Comparison of ENCODE assay signal across 18 cellular contexts in the genomic region with DNA sequence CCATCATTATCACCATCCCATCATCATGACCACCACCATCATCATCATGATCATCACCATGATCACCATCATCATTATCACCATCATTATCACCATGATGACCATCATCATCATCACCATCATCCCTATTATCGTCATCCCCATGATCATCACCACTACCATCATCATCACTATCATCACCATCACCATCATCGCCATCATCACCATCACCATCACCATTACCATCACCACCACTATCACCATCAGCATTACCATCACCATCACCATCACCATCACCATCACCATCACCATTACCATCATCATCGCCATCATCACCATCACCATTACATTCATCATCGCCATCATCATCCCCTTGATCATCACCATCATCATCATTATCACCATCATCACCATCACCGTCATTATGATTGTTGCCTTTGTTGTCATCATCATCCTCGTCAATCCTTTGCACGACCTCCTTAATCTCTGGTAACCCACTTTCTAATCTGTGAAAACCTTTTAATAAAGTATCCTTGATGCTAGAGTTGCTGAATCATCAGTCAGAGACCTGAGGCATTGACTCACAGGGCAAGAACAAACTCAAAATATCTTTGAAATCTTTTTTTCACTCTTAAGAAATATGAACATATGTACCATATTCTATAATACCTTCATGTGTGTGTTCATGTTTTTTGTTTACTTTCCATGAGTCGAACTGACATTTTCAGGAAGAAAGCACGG.
DNase-seq lines count a peak whose midpoint lies in the region; ATAC-seq, FAIRE-seq and TF ChIP-seq lines count a peak whose summit lies in the region.
"Had no signal": no experiment of that assay in that cellular context is flagged by ENCODE, and none has a peak within 500 bp of the region (broad histone marks: within the 10 kb centered on the region; RNA-seq: fewer than 3 reads in every experiment).

No MANE protein-coding gene starts in this region.

- H3K36me3 ChIP-seq in HEK293 (ENCODE audit: control insufficient read depth in 2 of 2, insufficient read depth in 1 of 2, low read length in 2 of 2), result no peaks in the 10 kb centered on the region
- no peaks in the 10 kb centered on the region for H3K36me3 ChIP-seq in bronchial epithelial cell (ENCODE audit: control insufficient read depth, insufficient read depth, low read length)
- H3K36me3 ChIP-seq: BLaER1 had no signal

- no peak overlapping the region for H3K27ac ChIP-seq in HEK293 (ENCODE audit: extremely low read depth, low read depth, low read length)
- H3K27ac ChIP-seq: BLaER1 had no signal

- DNase-seq in ELR (ENCODE audit: low read depth) (peak; percentile 39), bronchial epithelial cell (ENCODE audit: low read depth) (no peak), urothelium cell line (ENCODE audit: low spot score) (no peak), SKM-1 treated with dmso at 0.1 percent for 144 hours (lab: John Stamatoyannopoulos, UW; ENCODE audit: unreplicated experiment) (no peak)
- no peak for DNase-seq in activated T-cell treated with anti-CD3 and anti-CD28 coated beads, Interleukin-2, amount 50 U/mL, for 4 hours
- no peak for DNase-seq in activated naive CD4-positive, alpha-beta T cell treated with Interleukin-2 at 50 U/mL for 16 hours
- DNase-seq: 8988T; CD4-positive, alpha-beta memory T cell; DMS153; DMS79; GF-D8; HCEC 1CT; HFFc6; KBM-7 had no signal

- FAIRE-seq in bronchial epithelial cell (lab: Jason Lieb, UNC) (peak; percentile 32), urothelium cell line (lab: Jason Lieb, UNC) (peak; percentile 96)
- FAIRE-seq: GM19239 had no signal

- no peaks in the 10 kb centered on the region for H3K4me1 ChIP-seq in HEK293 (ENCODE audit: control insufficient read depth, insufficient read depth, low read length)

- no peaks in the 10 kb centered on the region for H3K36me3 Mint-ChIP-seq in activated T-cell treated with anti-CD3 and anti-CD28 coated beads, Interleukin-2, amount 50 U/mL, for 4 hours (ENCODE audit: insufficient read depth)
- H3K36me3 Mint-ChIP-seq: CD14-positive monocyte; CD4-positive, alpha-beta memory T cell had no signal

- no peaks in the 10 kb centered on the region for H3K27me3 ChIP-seq in bronchial epithelial cell (ENCODE audit: control insufficient read depth, insufficient read depth, low read length)
- H3K27me3 ChIP-seq: BLaER1 had no signal

- H3K4me1 Mint-ChIP-seq in activated T-cell treated with anti-CD3 and anti-CD28 coated beads, Interleukin-2, amount 50 U/mL, for 4 hours (ENCODE audit: low read depth), result no peaks in the 10 kb centered on the region
- H3K4me1 Mint-ChIP-seq: CD14-positive monocyte; CD4-positive, alpha-beta memory T cell had no signal

- CTCF ChIA-PET in HEK293 (lab: Yijun Ruan, JAX), result no interaction called here

- H3K4me3 Mint-ChIP-seq in activated T-cell treated with anti-CD3 and anti-CD28 coated beads, Interleukin-2, amount 50 U/mL, for 4 hours, result no peak overlapping the region
- H3K4me3 Mint-ChIP-seq: CD14-positive monocyte; CD4-positive, alpha-beta memory T cell; HFFc6 had no signal

- POLR2A ChIA-PET in HEK293 (lab: Yijun Ruan, JAX), result no interaction called here

- peaks cover 3% of the 10 kb centered on the region for H3K9me3 Mint-ChIP-seq in activated T-cell treated with anti-CD3 and anti-CD28 coated beads, Interleukin-2, amount 50 U/mL, for 4 hours
- H3K9me3 Mint-ChIP-seq: CD14-positive monocyte, HFFc6 had no signal

- no peak for ATAC-seq in activated T-cell treated with anti-CD3 and anti-CD28 coated beads, Interleukin-2, amount 50 U/mL, for 4 hours

- TF ChIP-seq CTCF in HEK293 (tag by site-specific recombination; IDR thresholded peaks at IDR 0.05) (no peak), bronchial epithelial cell (IDR thresholded peaks at IDR 0.05; ENCODE audit: insufficient read depth, low read length, severe bottlenecking) (no peak)

- no peaks in the 10 kb centered on the region for H3K9me3 ChIP-seq in HEK293 (ENCODE audit: control insufficient read depth, insufficient read depth, low read depth, low read length)
- H3K9me3 ChIP-seq: BLaER1 had no signal

- peaks cover 3% of the 10 kb centered on the region for H3K27me3 Mint-ChIP-seq in activated T-cell treated with anti-CD3 and anti-CD28 coated beads, Interleukin-2, amount 50 U/mL, for 4 hours (ENCODE audit: low read depth)

- H3K4me3 ChIP-seq in HEK293 (ENCODE audit: low read depth, low read length) (no peak overlapping the region), bronchial epithelial cell (ENCODE audit: low read depth, low read length) (no peak overlapping the region)
- H3K4me3 ChIP-seq: BLaER1 had no signal

TF ChIP-seq in HEK293, 187 proteins besides CTCF, POLR2A, EP300 and RAD21 (continues in another document):
- TF ChIP-seq ZNF548 (tag by site-specific recombination; IDR thresholded peaks at IDR 0.05) (peak; percentile 53; the same call in 1 of the 2 replicates), ZNF37A (tag by site-specific recombination; IDR thresholded peaks at IDR 0.05) (no peak)
- TF ChIP-seq, protein P1, sequence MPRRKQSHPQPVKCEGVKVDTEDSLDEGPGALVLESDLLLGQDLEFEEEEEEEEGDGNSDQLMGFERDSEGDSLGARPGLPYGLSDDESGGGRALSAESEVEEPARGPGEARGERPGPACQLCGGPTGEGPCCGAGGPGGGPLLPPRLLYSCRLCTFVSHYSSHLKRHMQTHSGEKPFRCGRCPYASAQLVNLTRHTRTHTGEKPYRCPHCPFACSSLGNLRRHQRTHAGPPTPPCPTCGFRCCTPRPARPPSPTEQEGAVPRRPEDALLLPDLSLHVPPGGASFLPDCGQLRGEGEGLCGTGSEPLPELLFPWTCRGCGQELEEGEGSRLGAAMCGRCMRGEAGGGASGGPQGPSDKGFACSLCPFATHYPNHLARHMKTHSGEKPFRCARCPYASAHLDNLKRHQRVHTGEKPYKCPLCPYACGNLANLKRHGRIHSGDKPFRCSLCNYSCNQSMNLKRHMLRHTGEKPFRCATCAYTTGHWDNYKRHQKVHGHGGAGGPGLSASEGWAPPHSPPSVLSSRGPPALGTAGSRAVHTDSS (tag by site-specific recombination; IDR thresholded peaks at IDR 0.05), result peak; percentile 98
- TF ChIP-seq, protein P2, sequence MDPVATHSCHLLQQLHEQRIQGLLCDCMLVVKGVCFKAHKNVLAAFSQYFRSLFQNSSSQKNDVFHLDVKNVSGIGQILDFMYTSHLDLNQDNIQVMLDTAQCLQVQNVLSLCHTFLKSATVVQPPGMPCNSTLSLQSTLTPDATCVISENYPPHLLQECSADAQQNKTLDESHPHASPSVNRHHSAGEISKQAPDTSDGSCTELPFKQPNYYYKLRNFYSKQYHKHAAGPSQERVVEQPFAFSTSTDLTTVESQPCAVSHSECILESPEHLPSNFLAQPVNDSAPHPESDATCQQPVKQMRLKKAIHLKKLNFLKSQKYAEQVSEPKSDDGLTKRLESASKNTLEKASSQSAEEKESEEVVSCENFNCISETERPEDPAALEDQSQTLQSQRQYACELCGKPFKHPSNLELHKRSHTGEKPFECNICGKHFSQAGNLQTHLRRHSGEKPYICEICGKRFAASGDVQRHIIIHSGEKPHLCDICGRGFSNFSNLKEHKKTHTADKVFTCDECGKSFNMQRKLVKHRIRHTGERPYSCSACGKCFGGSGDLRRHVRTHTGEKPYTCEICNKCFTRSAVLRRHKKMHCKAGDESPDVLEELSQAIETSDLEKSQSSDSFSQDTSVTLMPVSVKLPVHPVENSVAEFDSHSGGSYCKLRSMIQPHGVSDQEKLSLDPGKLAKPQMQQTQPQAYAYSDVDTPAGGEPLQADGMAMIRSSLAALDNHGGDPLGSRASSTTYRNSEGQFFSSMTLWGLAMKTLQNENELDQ (tag by site-specific recombination; IDR thresholded peaks at IDR 0.05; ENCODE audit: low read depth), result no peak
- TF ChIP-seq, protein P3, sequence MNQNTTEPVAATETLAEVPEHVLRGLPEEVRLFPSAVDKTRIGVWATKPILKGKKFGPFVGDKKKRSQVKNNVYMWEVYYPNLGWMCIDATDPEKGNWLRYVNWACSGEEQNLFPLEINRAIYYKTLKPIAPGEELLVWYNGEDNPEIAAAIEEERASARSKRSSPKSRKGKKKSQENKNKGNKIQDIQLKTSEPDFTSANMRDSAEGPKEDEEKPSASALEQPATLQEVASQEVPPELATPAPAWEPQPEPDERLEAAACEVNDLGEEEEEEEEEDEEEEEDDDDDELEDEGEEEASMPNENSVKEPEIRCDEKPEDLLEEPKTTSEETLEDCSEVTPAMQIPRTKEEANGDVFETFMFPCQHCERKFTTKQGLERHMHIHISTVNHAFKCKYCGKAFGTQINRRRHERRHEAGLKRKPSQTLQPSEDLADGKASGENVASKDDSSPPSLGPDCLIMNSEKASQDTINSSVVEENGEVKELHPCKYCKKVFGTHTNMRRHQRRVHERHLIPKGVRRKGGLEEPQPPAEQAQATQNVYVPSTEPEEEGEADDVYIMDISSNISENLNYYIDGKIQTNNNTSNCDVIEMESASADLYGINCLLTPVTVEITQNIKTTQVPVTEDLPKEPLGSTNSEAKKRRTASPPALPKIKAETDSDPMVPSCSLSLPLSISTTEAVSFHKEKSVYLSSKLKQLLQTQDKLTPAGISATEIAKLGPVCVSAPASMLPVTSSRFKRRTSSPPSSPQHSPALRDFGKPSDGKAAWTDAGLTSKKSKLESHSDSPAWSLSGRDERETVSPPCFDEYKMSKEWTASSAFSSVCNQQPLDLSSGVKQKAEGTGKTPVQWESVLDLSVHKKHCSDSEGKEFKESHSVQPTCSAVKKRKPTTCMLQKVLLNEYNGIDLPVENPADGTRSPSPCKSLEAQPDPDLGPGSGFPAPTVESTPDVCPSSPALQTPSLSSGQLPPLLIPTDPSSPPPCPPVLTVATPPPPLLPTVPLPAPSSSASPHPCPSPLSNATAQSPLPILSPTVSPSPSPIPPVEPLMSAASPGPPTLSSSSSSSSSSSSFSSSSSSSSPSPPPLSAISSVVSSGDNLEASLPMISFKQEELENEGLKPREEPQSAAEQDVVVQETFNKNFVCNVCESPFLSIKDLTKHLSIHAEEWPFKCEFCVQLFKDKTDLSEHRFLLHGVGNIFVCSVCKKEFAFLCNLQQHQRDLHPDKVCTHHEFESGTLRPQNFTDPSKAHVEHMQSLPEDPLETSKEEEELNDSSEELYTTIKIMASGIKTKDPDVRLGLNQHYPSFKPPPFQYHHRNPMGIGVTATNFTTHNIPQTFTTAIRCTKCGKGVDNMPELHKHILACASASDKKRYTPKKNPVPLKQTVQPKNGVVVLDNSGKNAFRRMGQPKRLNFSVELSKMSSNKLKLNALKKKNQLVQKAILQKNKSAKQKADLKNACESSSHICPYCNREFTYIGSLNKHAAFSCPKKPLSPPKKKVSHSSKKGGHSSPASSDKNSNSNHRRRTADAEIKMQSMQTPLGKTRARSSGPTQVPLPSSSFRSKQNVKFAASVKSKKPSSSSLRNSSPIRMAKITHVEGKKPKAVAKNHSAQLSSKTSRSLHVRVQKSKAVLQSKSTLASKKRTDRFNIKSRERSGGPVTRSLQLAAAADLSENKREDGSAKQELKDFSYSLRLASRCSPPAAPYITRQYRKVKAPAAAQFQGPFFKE (tag by site-specific recombination; IDR thresholded peaks at IDR 0.05; ENCODE audit: borderline replicate concordance), result 0 out of 2 replicates have a peak, but pooled peaks have one; percentile 83
